9 cellular contexts compared by ENCODE assay signal in genomic region chr9:93827545-93828330, GRCh38.
DNase-seq lines count a peak whose midpoint lies in the region; ATAC-seq and TF ChIP-seq lines count a peak whose summit lies in the region.
"Had no signal": no experiment of that assay in that cellular context is flagged by ENCODE, and none has a peak within 500 bp of the region (broad histone marks: within the 10 kb centered on the region; RNA-seq: fewer than 3 reads in every experiment).

No MANE protein-coding gene starts in this region.

- H3K4me3 ChIP-seq in AG10803 (ENCODE audit: low read length) (peak overlapping the region; percentile 43), OCI-LY3 (ENCODE audit: low read length) (no peak overlapping the region), hepatocyte (peak overlapping the region; percentile 39), retinal pigment epithelial cell (ENCODE audit: low read length) (peak overlapping the region; percentile 24)

- H3K4me2 ChIP-seq in OCI-LY3 (ENCODE audit: low read length) (no peak overlapping the region), hepatocyte (peak overlapping the region; percentile 99)

- H3K4me1 ChIP-seq in OCI-LY3 (ENCODE audit: low read length) (no peaks in the 10 kb centered on the region), hepatocyte (ENCODE audit: insufficient read depth) (peaks cover 14% of the 10 kb centered on the region)

- H3K9me2 ChIP-seq in hepatocyte (replicated peaks; ENCODE audit: insufficient read depth), result no peaks in the 10 kb centered on the region

- DNase-seq in AG10803 (ENCODE audit: low read depth), result peak; percentile 43
- DNase-seq in GM19240 (ENCODE audit: insufficient read length, low spot score), result peak; percentile 23
- DNase-seq in anterior cingulate cortex (lab: John Stamatoyannopoulos, UW), result peak in 40 of 58 donors; percentile 4 to 51 (median 17)
- DNase-seq in hepatocyte (ENCODE audit: low spot score), result peak; percentile 73
- DNase-seq in retinal pigment epithelial cell (ENCODE audit: low read depth), result no peak
- DNase-seq in cerebellar nuclear complex (lab: John Stamatoyannopoulos, UW), result no peak

- H4K20me1 ChIP-seq in OCI-LY3 (ENCODE audit: insufficient read depth, low read length) (no peaks in the 10 kb centered on the region), hepatocyte (ENCODE audit: insufficient read depth, poor library complexity, severe bottlenecking) (no peaks in the 10 kb centered on the region)

- H3K9me3 ChIP-seq in OCI-LY3 (ENCODE audit: insufficient read depth, low read length) (no peaks in the 10 kb centered on the region), hepatocyte (ENCODE audit: low read depth) (no peaks in the 10 kb centered on the region)

- WGBS in hepatocyte (ENCODE audit: low lambda C conversion rate, missing lambda C conversion rate), result 10% methylated on average over 30 of the region's 43 CpGs

- H3K27me3 ChIP-seq in OCI-LY3 (ENCODE audit: low read depth, low read length), result peaks cover 3% of the 10 kb centered on the region; the same call in 1 of the 2 replicates
- peaks cover 9% of the 10 kb centered on the region for H3K27me3 ChIP-seq in hepatocyte

- H3K79me2 ChIP-seq in OCI-LY3 (ENCODE audit: low read length) (no peaks in the 10 kb centered on the region), hepatocyte (no peaks in the 10 kb centered on the region)

- H3K36me3 ChIP-seq in OCI-LY3 (replicated peaks; ENCODE audit: low read depth, low read length) (no peaks in the 10 kb centered on the region), hepatocyte (replicated peaks; ENCODE audit: insufficient read depth, low read depth) (no peaks in the 10 kb centered on the region)

- TF ChIP-seq CTCF in AG10803 (conservative IDR thresholded peaks at IDR 0.05; ENCODE audit: low read length) (peak; percentile 75), OCI-LY3 (IDR thresholded peaks at IDR 0.05; ENCODE audit: low read depth, low read length) (peak; percentile 42), hepatocyte (IDR thresholded peaks at IDR 0.05; ENCODE audit: poor library complexity) (peak; percentile 78), retinal pigment epithelial cell (conservative IDR thresholded peaks at IDR 0.05; ENCODE audit: low read depth, low read length) (peak; percentile 96)

- H2AFZ ChIP-seq in OCI-LY3 (ENCODE audit: low read depth, low read length), result no peak overlapping the region
- H2AFZ ChIP-seq in hepatocyte, result peak overlapping the region; percentile 74

- no peak for ATAC-seq in HG03460 (IDR thresholded peaks at IDR 0.05; ENCODE audit: unreplicated experiment)

- H3K27ac ChIP-seq in OCI-LY3 (ENCODE audit: low read length) (no peak overlapping the region), hepatocyte (no peak overlapping the region)
- H3K27ac ChIP-seq: skin epidermis had no signal

- no peak overlapping the region for H3K9ac ChIP-seq in OCI-LY3 (ENCODE audit: low read length)

Comparison
In these comparisons a context has a peak if more than half of its experiments do, and no peak if none do; other contexts are left out.
1. DNase-seq: peak in AG10803 (single experiment), GM19240 (single experiment), anterior cingulate cortex (40 of 58) and hepatocyte (single experiment); none in retinal pigment epithelial cell (single experiment) and cerebellar nuclear complex (0 of 2).
2. CTCF ChIP-seq: peak in every context shown above with its lines; median percentile 96 in retinal pigment epithelial cell; 78 in hepatocyte; 75 in AG10803; 42 in OCI-LY3.